Comparison of ENCODE assay signal across 16 cellular contexts in the genomic region with DNA sequence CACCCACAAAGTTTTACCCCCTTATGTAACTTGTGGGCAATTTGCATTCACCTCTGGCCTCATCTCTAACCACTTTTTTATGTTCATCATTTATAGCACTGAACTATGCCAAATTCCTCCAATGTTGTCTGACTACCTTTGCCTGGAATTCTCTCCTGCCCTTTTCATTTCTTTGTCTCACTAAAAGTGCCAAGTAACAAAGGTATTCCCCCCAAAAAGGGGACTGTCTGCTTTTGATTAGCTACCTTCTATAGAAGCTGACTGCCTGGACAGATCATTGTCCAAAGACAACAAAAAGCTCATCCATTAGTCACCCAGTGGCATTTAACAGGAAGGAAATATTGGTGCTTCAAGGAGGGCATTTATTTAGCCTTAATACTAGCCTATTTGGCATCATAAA.
A peak's percentile ranks its signal among the peaks of the same experiment; 100 is the strongest.
DNase-seq lines count a peak whose midpoint lies in the region; ATAC-seq and TF ChIP-seq lines count a peak whose summit lies in the region.
"Had no signal": no experiment of that assay in that cellular context is flagged by ENCODE, and none has a peak within 500 bp of the region (broad histone marks: within the 10 kb centered on the region; RNA-seq: fewer than 3 reads in every experiment).

No MANE protein-coding gene starts in this region.

- no peaks in the 10 kb centered on the region for H3K4me1 ChIP-seq in gastrocnemius medialis

- TF ChIP-seq CTCF in RWPE1 (conservative IDR thresholded peaks at IDR 0.05; ENCODE audit: low read depth), result no peak
- no peak for TF ChIP-seq CTCF in gastrocnemius medialis (IDR thresholded peaks at IDR 0.05 in 4 of 5, conservative IDR thresholded peaks at IDR 0.05 in 1 of 5)

- no peak for TF ChIP-seq POLR2A in gastrocnemius medialis (IDR thresholded peaks at IDR 0.05)

- no peaks in the 10 kb centered on the region for H3K36me3 Mint-ChIP-seq in activated CD4-positive, alpha-beta memory T cell treated with anti-CD3 and anti-CD28 coated beads, Interleukin-2, amount 10 ng/mL, durations not matched to agents 7 days and 5 days (ENCODE audit: low read depth)
- H3K36me3 Mint-ChIP-seq: stimulated activated effector memory CD8-positive, alpha-beta T cell treated with anti-CD3 and anti-CD28 coated beads, Interleukin-12 subunit alpha, Interleukin-12 subunit beta, amount 100 ng/mL, for 72 hours had no signal

- DNase-seq in ELR (ENCODE audit: low read depth) (peak; percentile 53), RWPE1 (ENCODE audit: low spot score) (peak; percentile 68), fibroblast of gingiva (ENCODE audit: low read depth) (peak; percentile 62), renal cortical epithelial cell (ENCODE audit: low read depth) (peak; percentile 93), gastrocnemius medialis (no peak), ecto neural progenitor cell (ENCODE audit: low spot score) (no peak)
- no peak for DNase-seq in activated CD4-positive, alpha-beta memory T cell treated with anti-CD3 and anti-CD28 coated beads, Interleukin-2, amount 10 ng/mL, durations not matched to agents 7 days and 5 days
- DNase-seq: activated CD4-positive, CD25-positive, alpha-beta regulatory T cell; amygdala; CD4-positive, alpha-beta T cell; GDM1; NCI-H2171; retina; stimulated activated CD4-positive, alpha-beta T cell treated with anti-CD3 and anti-CD28 coated beads, Interleukin-4, amount 100 ng/mL, for 24 hours had no signal

- no peaks in the 10 kb centered on the region for H3K36me3 ChIP-seq in gastrocnemius medialis

- POLR2A ChIA-PET in RWPE1 (lab: Yijun Ruan, JAX; ENCODE audit: low non-redundant PET), result no interaction called here
- POLR2A ChIA-PET in activated CD4-positive, alpha-beta memory T cell treated with anti-CD3 and anti-CD28 coated beads, Interleukin-2, amount 10 ng/mL, durations not matched to agents 7 days and 5 days (lab: Charles Lee), result no interaction called here

- H3K27ac ChIP-seq in RWPE1 (no peak overlapping the region), gastrocnemius medialis (no peak overlapping the region)

- H3K9me3 ChIP-seq in gastrocnemius medialis, result no peaks in the 10 kb centered on the region

- in situ Hi-C loops in gastrocnemius medialis (cut with MboI; ENCODE audit: low sequenced_read_pairs in 4 of 4), result no loop called here

- intact Hi-C loops in gastrocnemius medialis (cut with DNase I; ENCODE audit: low total_unique reads), result no loop called here

- no peak overlapping the region for H3K4me3 ChIP-seq in gastrocnemius medialis

- no peaks in the 10 kb centered on the region for H3K27me3 Mint-ChIP-seq in activated CD4-positive, alpha-beta memory T cell treated with anti-CD3 and anti-CD28 coated beads, Interleukin-2, amount 10 ng/mL, durations not matched to agents 7 days and 5 days
- H3K27me3 Mint-ChIP-seq: CD4-positive, alpha-beta T cell had no signal

- no peaks in the 10 kb centered on the region for H3K9me3 Mint-ChIP-seq in activated CD4-positive, alpha-beta memory T cell treated with anti-CD3 and anti-CD28 coated beads, Interleukin-2, amount 10 ng/mL, durations not matched to agents 7 days and 5 days
- H3K9me3 Mint-ChIP-seq: CD4-positive, alpha-beta T cell had no signal

- CTCF ChIA-PET in RWPE1 (lab: Yijun Ruan, JAX), result no interaction called here
- CTCF ChIA-PET in activated CD4-positive, alpha-beta memory T cell treated with anti-CD3 and anti-CD28 coated beads, Interleukin-2, amount 10 ng/mL, durations not matched to agents 7 days and 5 days (lab: Charles Lee), result no interaction called here

- no peaks in the 10 kb centered on the region for H3K4me1 Mint-ChIP-seq in activated CD4-positive, alpha-beta memory T cell treated with anti-CD3 and anti-CD28 coated beads, Interleukin-2, amount 10 ng/mL, durations not matched to agents 7 days and 5 days
- H3K4me1 Mint-ChIP-seq: stimulated activated effector memory CD8-positive, alpha-beta T cell treated with anti-CD3 and anti-CD28 coated beads, Interleukin-12 subunit alpha, Interleukin-12 subunit beta, amount 100 ng/mL, for 72 hours had no signal

- H3K27me3 ChIP-seq in gastrocnemius medialis, result no peaks in the 10 kb centered on the region

- H3K4me3 Mint-ChIP-seq in activated CD4-positive, alpha-beta memory T cell treated with anti-CD3 and anti-CD28 coated beads, Interleukin-2, amount 10 ng/mL, durations not matched to agents 7 days and 5 days, result no peak overlapping the region
- H3K4me3 Mint-ChIP-seq: CD4-positive, alpha-beta T cell; stimulated activated effector memory CD8-positive, alpha-beta T cell treated with anti-CD3 and anti-CD28 coated beads, Interleukin-12 subunit alpha, Interleukin-12 subunit beta, amount 100 ng/mL, for 72 hours had no signal

- no peak overlapping the region for H3K27ac Mint-ChIP-seq in activated CD4-positive, alpha-beta memory T cell treated with anti-CD3 and anti-CD28 coated beads, Interleukin-2, amount 10 ng/mL, durations not matched to agents 7 days and 5 days
- H3K27ac Mint-ChIP-seq: CD4-positive, alpha-beta T cell; stimulated activated effector memory CD8-positive, alpha-beta T cell treated with anti-CD3 and anti-CD28 coated beads, Interleukin-12 subunit alpha, Interleukin-12 subunit beta, amount 100 ng/mL, for 72 hours had no signal

- ATAC-seq in gastrocnemius medialis, result no peak
- no peak for ATAC-seq in HG02798 (IDR thresholded peaks at IDR 0.05; ENCODE audit: poor library complexity, unreplicated experiment)
- ATAC-seq: stimulated activated effector memory CD8-positive, alpha-beta T cell treated with anti-CD3 and anti-CD28 coated beads, Interleukin-12 subunit alpha, Interleukin-12 subunit beta, amount 100 ng/mL, for 72 hours had no signal

Comparison
In these comparisons a context has a peak if more than half of its experiments do, and no peak if none do; other contexts are left out.
1. DNase-seq: peak in ELR (single experiment), RWPE1 (single experiment), fibroblast of gingiva (single experiment) and renal cortical epithelial cell (single experiment); none in gastrocnemius medialis (0 of 2), activated CD4-positive, alpha-beta memory T cell treated with anti-CD3 and anti-CD28 coated beads, Interleukin-2, amount 10 ng/mL, durations not matched to agents 7 days and 5 days (single experiment) and ecto neural progenitor cell (single experiment).